Comparison of ENCODE assay signal across 11 cellular contexts in genomic region chr16:85782476-85782875, GRCh38. TPM values are rescaled to one million over a fixed set of nuclear protein-coding genes. Genes with fewer than 3 reads are reported as not detected.
DNase-seq lines count a peak whose midpoint lies in the region; ATAC-seq and TF ChIP-seq lines count a peak whose summit lies in the region.
"Had no signal": no experiment of that assay in that cellular context is flagged by ENCODE, and none has a peak within 500 bp of the region (broad histone marks: within the 10 kb centered on the region; RNA-seq: fewer than 3 reads in every experiment).

No MANE protein-coding gene starts in this region.

- peak overlapping the region; percentile 32 to 59 (median 48) for H3K27ac ChIP-seq in esophagus muscularis mucosa (replicated peaks in 1 of 4)
- H3K27ac ChIP-seq in psoas muscle: peak overlapping the region; percentile 36
- no peak overlapping the region for H3K27ac ChIP-seq in hepatocyte
- H3K27ac ChIP-seq: epithelial cell of prostate had no signal

- peaks cover 65% of the 10 kb centered on the region for H3K36me3 Mint-ChIP-seq in Caco-2 (ENCODE audit: insufficient read depth, unreplicated experiment)

- CTCF ChIA-PET in Caco-2 (lab: Charles Lee): interaction anchor here (0.6 kb wide), 1 partner anchor 1985 kb away, joined by 5 read pairs; no protein-coding TSS in a partner anchor

- no peak for TF ChIP-seq CTCF in Caco-2 (IDR thresholded peaks at IDR 0.05; ENCODE audit: insufficient read depth in 1 of 2, low read depth in 1 of 2, low read length in 1 of 2, severe bottlenecking in 1 of 2, unreplicated experiment in 1 of 2)
- TF ChIP-seq CTCF in NB4 (IDR thresholded peaks at IDR 0.05; ENCODE audit: low read depth, low read length): no peak
- TF ChIP-seq CTCF in esophagus muscularis mucosa (IDR thresholded peaks at IDR 0.05): no peak
- TF ChIP-seq CTCF in psoas muscle (IDR thresholded peaks at IDR 0.05): no peak
- TF ChIP-seq CTCF in hepatocyte (IDR thresholded peaks at IDR 0.05; ENCODE audit: poor library complexity): no peak

- no peak overlapping the region for H3K4me2 ChIP-seq in hepatocyte

- no peaks in the 10 kb centered on the region for H3K27me3 Mint-ChIP-seq in Caco-2 (ENCODE audit: insufficient read depth, unreplicated experiment)
- H3K27me3 Mint-ChIP-seq: natural killer cell treated with Interleukin-12 subunit alpha and Interleukin-12 subunit beta and Interleukin-15 and Interleukin-18, amount 100 ng/mL, for 72 hours had no signal

- in situ Hi-C loops in G401 (cut with HindIII; ENCODE audit: low sequenced_read_pairs): no loop called here

- peak overlapping the region; percentile 6 for H3K27ac Mint-ChIP-seq in Caco-2 (ENCODE audit: unreplicated experiment)
- H3K27ac Mint-ChIP-seq: natural killer cell treated with Interleukin-12 subunit alpha and Interleukin-12 subunit beta and Interleukin-15 and Interleukin-18, amount 100 ng/mL, for 72 hours had no signal

- no TSS peak for BruUV-seq in Caco-2 (replicated peaks; lab: Mats Ljungman, UMichigan)

- peaks cover 12% of the 10 kb centered on the region for H3K4me1 Mint-ChIP-seq in Caco-2 (ENCODE audit: low read depth, unreplicated experiment)

- no peaks in the 10 kb centered on the region for H3K9me2 ChIP-seq in hepatocyte (replicated peaks; ENCODE audit: insufficient read depth)

- ATAC-seq in psoas muscle: peak in 2 of 4 donors; percentile 19 to 23
- ATAC-seq: natural killer cell treated with Interleukin-12 subunit alpha and Interleukin-12 subunit beta and Interleukin-15 and Interleukin-18, amount 100 ng/mL, for 72 hours had no signal

- 66% methylated on average over 5 of the region's 5 CpGs for WGBS in esophagus muscularis mucosa
- 77 to 84% (median 79%) methylated on average over 5 of the region's 5 CpGs for WGBS in psoas muscle, 3 donors
- WGBS in hepatocyte (ENCODE audit: low lambda C conversion rate, missing lambda C conversion rate): 92% methylated on average over 5 of the region's 5 CpGs

- H3K4me3 Mint-ChIP-seq in Caco-2 (ENCODE audit: unreplicated experiment): no peak overlapping the region
- H3K4me3 Mint-ChIP-seq: natural killer cell treated with Interleukin-12 subunit alpha and Interleukin-12 subunit beta and Interleukin-15 and Interleukin-18, amount 100 ng/mL, for 72 hours had no signal

- H2AFZ ChIP-seq in hepatocyte: no peak overlapping the region

- intact Hi-C loops in Caco-2 (cut with micrococcal nuclease; ENCODE audit: unreplicated experiment) (no loop called here), esophagus muscularis mucosa (cut with DNase I) (no loop called here), psoas muscle (cut with DNase I) (no loop called here)

- H3K27me3 ChIP-seq in Caco-2 (replicated peaks; ENCODE audit: control insufficient read depth, insufficient read depth, low read length): no peaks in the 10 kb centered on the region
- H3K27me3 ChIP-seq in esophagus muscularis mucosa: no peaks in the 10 kb centered on the region
- no peaks in the 10 kb centered on the region for H3K27me3 ChIP-seq in psoas muscle (ENCODE audit: insufficient read depth in 3 of 3, low read length in 2 of 3)
- no peaks in the 10 kb centered on the region for H3K27me3 ChIP-seq in hepatocyte
- H3K27me3 ChIP-seq: stomach had no signal

- H3K36me3 ChIP-seq in Caco-2 (ENCODE audit: control insufficient read depth, insufficient read depth, low read length) (peaks cover 13% of the 10 kb centered on the region), esophagus muscularis mucosa (peaks cover 28 to 73% (median 62%) of the 10 kb centered on the region in 4 donors), psoas muscle (ENCODE audit: insufficient read depth in 1 of 2, low read depth in 1 of 2) (peaks cover 6 to 72% of the 10 kb centered on the region in 2 donors), hepatocyte (replicated peaks; ENCODE audit: insufficient read depth, low read depth) (no peaks in the 10 kb centered on the region)

- no peak for TF ChIP-seq EP300 in esophagus muscularis mucosa (IDR thresholded peaks at IDR 0.05)

- H4K20me1 ChIP-seq in hepatocyte (ENCODE audit: insufficient read depth, poor library complexity, severe bottlenecking): peaks cover 15% of the 10 kb centered on the region

- POLR2A ChIA-PET in Caco-2 (lab: Charles Lee): interaction anchor here (0.5 kb wide), 1 partner anchor 12 kb away, joined by 9 read pairs; no protein-coding TSS in a partner anchor

- H3K9me3 ChIP-seq in Caco-2: no peaks in the 10 kb centered on the region
- no peaks in the 10 kb centered on the region for H3K9me3 ChIP-seq in esophagus muscularis mucosa
- H3K9me3 ChIP-seq in psoas muscle: no peaks in the 10 kb centered on the region
- no peaks in the 10 kb centered on the region for H3K9me3 ChIP-seq in hepatocyte (ENCODE audit: low read depth)
- H3K9me3 ChIP-seq: stomach had no signal

- 0 out of 2 replicates have a peak, but pooled peaks cover 8% of the 10 kb centered on the region for H3K4me1 ChIP-seq in Caco-2
- peaks cover 0 to 26% (median 18%) of the 10 kb centered on the region in 4 donors for H3K4me1 ChIP-seq in esophagus muscularis mucosa
- peaks cover 17% of the 10 kb centered on the region for H3K4me1 ChIP-seq in psoas muscle
- H3K4me1 ChIP-seq in hepatocyte (ENCODE audit: insufficient read depth): no peaks in the 10 kb centered on the region

- H3K4me3 ChIP-seq in Caco-2 (ENCODE audit: low read depth, low read length) (no peak overlapping the region), NB4 (ENCODE audit: low read depth, low read length) (peak overlapping the region; percentile 12), esophagus muscularis mucosa (no peak overlapping the region), psoas muscle (no peak overlapping the region), hepatocyte (no peak overlapping the region)
- H3K4me3 ChIP-seq: stomach had no signal

- TF ChIP-seq POLR2A in NB4 (IDR thresholded peaks at IDR 0.05; ENCODE audit: extremely low read depth, insufficient read length): no peak
- no peak for TF ChIP-seq POLR2A in esophagus muscularis mucosa (IDR thresholded peaks at IDR 0.05; ENCODE audit: low read depth)

- no peak for DNase-seq in Caco-2
- peak; percentile 97 for DNase-seq in NB4 (ENCODE audit: low read depth)
- DNase-seq in esophagus muscularis mucosa (ENCODE audit: extremely low spot score): no peak
- DNase-seq in psoas muscle: no peak
- no peak for DNase-seq in G401 (ENCODE audit: low spot score)
- DNase-seq in NCI-H1417 (lab: John Stamatoyannopoulos, UW): no peak
- DNase-seq in hepatocyte (ENCODE audit: low spot score): no peak
- DNase-seq in activated CD8-positive, alpha-beta memory T cell treated with anti-CD3 and anti-CD28 coated beads, Interleukin-2, amount 50 U/mL, for 48 hours: no peak

- peaks cover 20% of the 10 kb centered on the region for H3K79me2 ChIP-seq in hepatocyte

- H3K9me3 Mint-ChIP-seq in Caco-2 (ENCODE audit: unreplicated experiment): no peaks in the 10 kb centered on the region
- H3K9me3 Mint-ChIP-seq: natural killer cell treated with Interleukin-12 subunit alpha and Interleukin-12 subunit beta and Interleukin-15 and Interleukin-18, amount 100 ng/mL, for 72 hours had no signal

RNA-seq across cellular contexts. Expression of gene EMC8, which starts 16.9 kb away (rescaled TPM):
- total RNA-seq in Caco-2 (2022) (86.7 and 94.7 TPM in 2 replicates), esophagus muscularis mucosa (10 to 100 TPM; 26.0 to 41.3 (median 27.6) TPM), psoas muscle (10 to 100 TPM; 17.2 to 32.9 (median 21.2) TPM), hepatocyte (35.0 and 40.6 TPM in 2 replicates)
- polyA plus RNA-seq in psoas muscle (10 to 100 TPM; 16.4 to 41.6 (median 35.9) TPM), hepatocyte (46.5 and 50.6 TPM in 2 replicates)
- total RNA-seq in G401 (2014; rRNA removed; shearing (Covaris generic)): 54.2 and 86.0 TPM in 2 replicates

RNA-seq across cellular contexts. Expression of gene COX4I1, which starts 17.0 kb away (rescaled TPM):
- 814 and 893 TPM in 2 replicates for total RNA-seq in Caco-2 (2022)
- total RNA-seq in esophagus muscularis mucosa: 100 to 1,000 TPM; 555 to 640 (median 575) TPM
- total RNA-seq in psoas muscle: 1,000 to 10,000 TPM in 1 of 4 donors, 100 to 1,000 TPM in 3; 627 to 1,031 (median 770) TPM
- 1,000 to 10,000 TPM; 1,066 to 1,800 (median 1,530) TPM for polyA plus RNA-seq in psoas muscle
- total RNA-seq in G401 (2014; rRNA removed; shearing (Covaris generic)): 695 and 901 TPM in 2 replicates
- 449 and 496 TPM in 2 replicates for total RNA-seq in hepatocyte
- polyA plus RNA-seq in hepatocyte: 655 and 694 TPM in 2 replicates

RNA-seq across cellular contexts. Expression of gene C16orf74, which starts 31.6 kb away (rescaled TPM):
- 3.8 and 4.0 TPM in 2 replicates for total RNA-seq in Caco-2 (2022)
- 1 to 10 TPM in 1 of 4 donors, under 1 TPM in 2, not detected in 1; 0.83 to 2.4 (median 0.83) TPM for total RNA-seq in esophagus muscularis mucosa
- under 1 TPM in 2 of 4 donors, not detected in 2; 0.21 to 0.75 TPM for total RNA-seq in psoas muscle
- polyA plus RNA-seq in psoas muscle: 1 to 10 TPM in 1 of 3 donors, under 1 TPM in 2; 0.13 to 3.8 (median 0.24) TPM
- total RNA-seq in G401 (2014; rRNA removed; shearing (Covaris generic)): 1.4 and 13.4 TPM in 2 replicates
- total RNA-seq in hepatocyte: 1.4 and 5.3 TPM in 2 replicates
- 7.8 and 11.5 TPM in 2 replicates for polyA plus RNA-seq in hepatocyte
- total RNA-seq: natural killer cell treated with Interleukin-12 subunit alpha and Interleukin-12 subunit beta and Interleukin-15 and Interleukin-18, amount 100 ng/mL, for 72 hours had no signal
